In the genomic region with DNA sequence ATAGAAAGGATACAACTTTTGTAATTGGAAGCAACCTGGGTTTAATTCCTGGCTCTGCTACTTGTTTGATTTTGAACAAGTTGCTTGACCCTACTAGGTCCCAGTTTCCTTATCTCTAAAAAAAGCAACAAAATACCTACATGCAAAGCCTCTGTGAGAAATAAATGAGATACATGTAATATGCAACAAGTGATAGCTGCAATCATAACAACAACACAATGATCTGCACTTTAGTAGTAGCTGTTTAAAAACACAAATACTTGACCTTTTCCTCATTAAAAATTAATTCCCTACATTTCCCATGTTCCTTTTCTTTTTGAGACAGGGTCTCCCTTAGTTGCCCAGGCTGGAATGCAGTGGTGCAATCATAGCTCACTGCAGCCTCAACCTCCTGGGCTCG, we compare ENCODE assay signal across 20 cellular contexts.
"Had no signal": no experiment of that assay in that cellular context is flagged by ENCODE, and none has a peak within 500 bp of the region (broad histone marks: within the 10 kb centered on the region; RNA-seq: fewer than 3 reads in every experiment).

No MANE protein-coding gene starts in this region.

- H3K27me3 ChIP-seq: dorsolateral prefrontal cortex, esophagus muscularis mucosa, foreskin keratinocyte, gastroesophageal sphincter, heart left ventricle, hepatocyte had no signal

- H3K36me3 ChIP-seq: gastroesophageal sphincter, lower lobe of right lung had no signal

- H3K27ac Mint-ChIP-seq: immature natural killer cell; naive thymus-derived CD4-positive, alpha-beta T cell had no signal

- DNase-seq: dermis blood vessel endothelial cell; dorsolateral prefrontal cortex; effector CD4-positive, alpha-beta T cell; effector memory CD4-positive, alpha-beta T cell; foreskin keratinocyte; heart left ventricle; hypothalamus; immature natural killer cell; islet precursor cell; kidney; kidney glomerular epithelial cell; left ventricle myocardium superior; lower lobe of right lung; mesenchymal stem cell; midbrain; naive thymus-derived CD4-positive, alpha-beta T cell had no signal

- H3K36me3 Mint-ChIP-seq: immature natural killer cell; naive thymus-derived CD4-positive, alpha-beta T cell had no signal

- H2AFZ ChIP-seq: hepatocyte had no signal

- H3K4me3 Mint-ChIP-seq: immature natural killer cell; naive thymus-derived CD4-positive, alpha-beta T cell had no signal

- H3K4me3 ChIP-seq: coronary artery, dorsolateral prefrontal cortex, esophagus muscularis mucosa, gastroesophageal sphincter, heart left ventricle, hepatocyte, lower lobe of right lung had no signal

- H3K9me3 ChIP-seq: esophagus muscularis mucosa, gastroesophageal sphincter, heart left ventricle, lower lobe of right lung had no signal

- H3K4me1 Mint-ChIP-seq: immature natural killer cell; naive thymus-derived CD4-positive, alpha-beta T cell had no signal

- H3K9me3 Mint-ChIP-seq: immature natural killer cell had no signal

- H3K27ac ChIP-seq: coronary artery, dorsolateral prefrontal cortex, esophagus muscularis mucosa, foreskin keratinocyte, gastroesophageal sphincter, hepatocyte, lower lobe of right lung had no signal

- H3K79me2 ChIP-seq: hepatocyte had no signal

- H3K4me2 ChIP-seq: hepatocyte had no signal

- ATAC-seq: foreskin keratinocyte; gastroesophageal sphincter; heart left ventricle; left ventricle myocardium superior; lower lobe of right lung; naive thymus-derived CD4-positive, alpha-beta T cell had no signal

- H3K4me1 ChIP-seq: foreskin keratinocyte, gastroesophageal sphincter, lower lobe of right lung had no signal
